In the genomic region with DNA sequence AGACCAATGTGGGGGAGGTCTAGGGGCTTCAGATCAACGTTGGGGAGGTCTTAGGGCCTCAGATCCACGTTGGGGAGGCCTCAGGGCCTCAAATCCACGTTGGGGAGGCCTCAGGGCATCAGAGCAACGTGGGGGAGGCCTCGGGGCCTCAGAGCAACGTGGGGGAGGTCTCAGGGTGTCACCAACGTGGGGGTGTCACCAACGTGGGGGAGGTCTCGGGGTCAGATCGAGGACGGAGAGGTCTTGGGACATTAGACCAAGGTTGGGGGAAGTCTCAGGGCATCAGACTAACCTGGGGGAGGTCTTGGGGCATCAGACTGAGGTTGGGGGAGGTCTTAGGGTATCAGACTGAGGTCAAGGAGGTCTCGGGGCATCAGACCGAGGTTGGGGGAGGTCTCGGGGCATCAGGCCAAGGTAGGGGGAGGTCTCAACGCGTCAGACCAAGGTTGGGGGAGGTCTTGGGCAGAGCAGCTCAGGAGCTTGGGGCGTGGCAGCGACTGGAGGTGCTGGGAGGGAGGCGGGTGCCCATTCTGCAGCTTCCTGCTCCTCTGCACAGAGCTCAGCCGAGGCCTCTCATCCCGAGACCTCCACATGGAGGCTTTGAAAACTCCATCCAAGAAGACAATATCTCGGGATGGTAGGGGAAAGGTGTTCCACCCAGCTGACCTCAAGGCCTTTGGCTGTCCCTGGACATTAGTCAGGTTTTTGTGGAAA, we compare ENCODE assay signal across 30 cellular contexts.
"Had no signal": no experiment of that assay in that cellular context is flagged by ENCODE, and none has a peak within 500 bp of the region (broad histone marks: within the 10 kb centered on the region; RNA-seq: fewer than 3 reads in every experiment).

No MANE protein-coding gene starts in this region.

- H3K79me2 ChIP-seq: parathyroid adenoma had no signal

- ATAC-seq: heart right ventricle; left colon; left ventricle myocardium superior; mucosa of descending colon; sciatic nerve; stimulated activated effector memory CD8-positive, alpha-beta T cell treated with anti-CD3 and anti-CD28 coated beads, Interleukin-12 subunit alpha, Interleukin-12 subunit beta, amount 100 ng/mL, for 72 hours had no signal

- H3K4me1 Mint-ChIP-seq: memory B cell, mesothelial cell of epicardium, naive B cell had no signal

- H3K4me3 ChIP-seq: coronary artery, esophagus squamous epithelium, heart right ventricle, lower lobe of right lung, mucosa of descending colon, prostate gland, right atrium auricular region, smooth muscle cell, stomach, thyroid gland had no signal

- DNase-seq: dermis blood vessel endothelial cell; effector memory CD4-positive, alpha-beta T cell; esophagus squamous epithelium; foreskin melanocyte; glutamatergic neuron; heart right ventricle; hippocampal formation; kidney glomerular epithelial cell; left colon; left ventricle myocardium superior; lower lobe of right lung; naive B cell; occipital lobe; stimulated activated CD4-positive, alpha-beta T cell treated with anti-CD3 and anti-CD28 coated beads, Interleukin-2, amount 100 ng/mL, for 24 hours; stimulated activated CD4-positive, alpha-beta T cell treated with anti-CD3 and anti-CD28 coated beads, Interleukin-4, amount 100 ng/mL, for 24 hours; stimulated activated naive CD4-positive, alpha-beta T cell treated with Interleukin-2 at 50 U/mL for 16 hours; stomach; thyroid gland; trophoblast cell had no signal

- H3K9me3 Mint-ChIP-seq: memory B cell; mesothelial cell of epicardium; natural killer cell treated with Interleukin-12 subunit alpha and Interleukin-12 subunit beta and Interleukin-15 and Interleukin-18, amount 100 ng/mL, for 72 hours; stimulated activated effector memory CD8-positive, alpha-beta T cell treated with anti-CD3 and anti-CD28 coated beads, Interleukin-12 subunit alpha, Interleukin-12 subunit beta, amount 100 ng/mL, for 72 hours had no signal

- H3K36me3 ChIP-seq: esophagus squamous epithelium, heart right ventricle, lower lobe of right lung, prostate gland, right atrium auricular region, stomach, thyroid gland had no signal

- H3K4me3 Mint-ChIP-seq: memory B cell; mesothelial cell of epicardium; naive B cell; natural killer cell treated with Interleukin-12 subunit alpha and Interleukin-12 subunit beta and Interleukin-15 and Interleukin-18, amount 100 ng/mL, for 72 hours; stimulated activated effector memory CD8-positive, alpha-beta T cell treated with anti-CD3 and anti-CD28 coated beads, Interleukin-12 subunit alpha, Interleukin-12 subunit beta, amount 100 ng/mL, for 72 hours had no signal

- H3K36me3 Mint-ChIP-seq: mesothelial cell of epicardium; naive B cell; natural killer cell treated with Interleukin-12 subunit alpha and Interleukin-12 subunit beta and Interleukin-15 and Interleukin-18, amount 100 ng/mL, for 72 hours; stimulated activated effector memory CD8-positive, alpha-beta T cell treated with anti-CD3 and anti-CD28 coated beads, Interleukin-12 subunit alpha, Interleukin-12 subunit beta, amount 100 ng/mL, for 72 hours had no signal

- H3K4me2 ChIP-seq: smooth muscle cell had no signal

- H3K27me3 ChIP-seq: esophagus squamous epithelium, right atrium auricular region, stomach, thyroid gland had no signal

- H3K27ac ChIP-seq: coronary artery, esophagus squamous epithelium, heart right ventricle, lower lobe of right lung, parathyroid adenoma, prostate gland, right atrium auricular region, stomach, thyroid gland had no signal

- H2AFZ ChIP-seq: parathyroid adenoma had no signal

- H3K4me1 ChIP-seq: esophagus squamous epithelium, heart right ventricle, lower lobe of right lung, parathyroid adenoma, prostate gland, right atrium auricular region, stomach, thyroid gland had no signal

- H3K9me3 ChIP-seq: esophagus squamous epithelium, heart right ventricle, lower lobe of right lung, mucosa of descending colon, prostate gland, right atrium auricular region, stomach, thyroid gland had no signal

- H3K27ac Mint-ChIP-seq: memory B cell; mesothelial cell of epicardium; naive B cell; natural killer cell treated with Interleukin-12 subunit alpha and Interleukin-12 subunit beta and Interleukin-15 and Interleukin-18, amount 100 ng/mL, for 72 hours; stimulated activated effector memory CD8-positive, alpha-beta T cell treated with anti-CD3 and anti-CD28 coated beads, Interleukin-12 subunit alpha, Interleukin-12 subunit beta, amount 100 ng/mL, for 72 hours had no signal
